In genomic region chr12:79566452-79566851, GRCh38 we compare ENCODE assay signal across 11 cellular contexts.
DNase-seq lines count a peak whose midpoint lies in the region; ATAC-seq, FAIRE-seq and TF ChIP-seq lines count a peak whose summit lies in the region.
"Had no signal": no experiment of that assay in that cellular context is flagged by ENCODE, and none has a peak within 500 bp of the region (broad histone marks: within the 10 kb centered on the region; RNA-seq: fewer than 3 reads in every experiment).

No MANE protein-coding gene starts in this region.

- H3K4me3 ChIP-seq in astrocyte of the spinal cord (ENCODE audit: low read depth, low read length) (no peak overlapping the region), small intestine (ENCODE audit: low read depth in 1 of 2, low read length in 2 of 2) (no peak overlapping the region)
- H3K4me3 ChIP-seq: GM12878 had no signal

- H3K27me3 Mint-ChIP-seq in activated CD4-positive, alpha-beta memory T cell treated with anti-CD3 and anti-CD28 coated beads, Interleukin-2, amount 10 ng/mL, durations not matched to agents 7 days and 5 days: no peaks in the 10 kb centered on the region
- no peaks in the 10 kb centered on the region for H3K27me3 Mint-ChIP-seq in activated naive CD4-positive, alpha-beta T cell treated with anti-CD3 and anti-CD28 coated beads for 36 hours (ENCODE audit: low read depth)
- no peaks in the 10 kb centered on the region for H3K27me3 Mint-ChIP-seq in activated naive CD4-positive, alpha-beta T cell treated with anti-CD3 and anti-CD28 coated beads, Interleukin-2, amount 10 ng/mL, durations not matched to agents 7 days and 5 days
- H3K27me3 Mint-ChIP-seq: central memory CD8-positive, alpha-beta T cell had no signal

- H3K4me1 ChIP-seq in small intestine (ENCODE audit: control insufficient read depth in 2 of 2, insufficient read depth in 1 of 2, low read depth in 1 of 2, low read length in 1 of 2): no peaks in the 10 kb centered on the region

- ATAC-seq in left colon: peak; percentile 75
- ATAC-seq: GM12878 had no signal

- CTCF ChIA-PET in activated CD4-positive, alpha-beta memory T cell treated with anti-CD3 and anti-CD28 coated beads, Interleukin-2, amount 10 ng/mL, durations not matched to agents 7 days and 5 days (lab: Charles Lee): interaction anchor here (0.6 to 1.6 kb wide), 2 partner anchors 18 to 42 kb away, joined by 3 read pairs; no protein-coding TSS in a partner anchor
- CTCF ChIA-PET in activated naive CD4-positive, alpha-beta T cell treated with anti-CD3 and anti-CD28 coated beads for 36 hours (lab: Charles Lee): interaction anchor here (1.6 kb wide), 1 partner anchor 18 kb away, joined by 6 read pairs; no protein-coding TSS in a partner anchor
- CTCF ChIA-PET in activated naive CD4-positive, alpha-beta T cell treated with anti-CD3 and anti-CD28 coated beads, Interleukin-2, amount 10 ng/mL, durations not matched to agents 7 days and 5 days (lab: Charles Lee): no interaction called here

- WGBS in small intestine, 3 donors: 45 to 52% (median 48%) methylated on average over 3 of the region's 3 CpGs

- H3K9me3 Mint-ChIP-seq in activated CD4-positive, alpha-beta memory T cell treated with anti-CD3 and anti-CD28 coated beads, Interleukin-2, amount 10 ng/mL, durations not matched to agents 7 days and 5 days: peaks cover 10% of the 10 kb centered on the region
- H3K9me3 Mint-ChIP-seq in activated naive CD4-positive, alpha-beta T cell treated with anti-CD3 and anti-CD28 coated beads for 36 hours: peaks cover 7% of the 10 kb centered on the region
- peaks cover 7% of the 10 kb centered on the region for H3K9me3 Mint-ChIP-seq in activated naive CD4-positive, alpha-beta T cell treated with anti-CD3 and anti-CD28 coated beads, Interleukin-2, amount 10 ng/mL, durations not matched to agents 7 days and 5 days
- H3K9me3 Mint-ChIP-seq: central memory CD8-positive, alpha-beta T cell had no signal

- intact Hi-C loops in left colon (cut with DNase I, micrococcal nuclease): no loop called here
- intact Hi-C loops in activated naive CD4-positive, alpha-beta T cell treated with anti-CD3 and anti-CD28 coated beads for 36 hours (cut with micrococcal nuclease): no loop called here

- no peaks in the 10 kb centered on the region for H3K9me3 ChIP-seq in small intestine (ENCODE audit: control insufficient read depth, low read depth)

- FAIRE-seq in small intestine (lab: Jason Lieb, UNC): no peak
- FAIRE-seq: GM12878 had no signal

- no peak for TF ChIP-seq CTCF in astrocyte of the spinal cord (IDR thresholded peaks at IDR 0.05; ENCODE audit: low read depth, low read length)

- H3K36me3 Mint-ChIP-seq in activated CD4-positive, alpha-beta memory T cell treated with anti-CD3 and anti-CD28 coated beads, Interleukin-2, amount 10 ng/mL, durations not matched to agents 7 days and 5 days (ENCODE audit: low read depth): no peaks in the 10 kb centered on the region
- H3K36me3 Mint-ChIP-seq in activated naive CD4-positive, alpha-beta T cell treated with anti-CD3 and anti-CD28 coated beads for 36 hours (ENCODE audit: low read depth): no peaks in the 10 kb centered on the region
- H3K36me3 Mint-ChIP-seq in activated naive CD4-positive, alpha-beta T cell treated with anti-CD3 and anti-CD28 coated beads, Interleukin-2, amount 10 ng/mL, durations not matched to agents 7 days and 5 days: no peaks in the 10 kb centered on the region

- peak overlapping the region; percentile 17 to 38 for H3K27ac ChIP-seq in small intestine (ENCODE audit: low read depth in 1 of 2, low read length in 1 of 2)

- H3K27me3 ChIP-seq in small intestine (ENCODE audit: control insufficient read depth in 2 of 2, insufficient read depth in 2 of 2, low read length in 2 of 2): no peaks in the 10 kb centered on the region

- no peaks in the 10 kb centered on the region for H3K36me3 ChIP-seq in small intestine (ENCODE audit: control insufficient read depth in 2 of 2, insufficient read depth in 2 of 2, low read length in 2 of 2)

- in situ Hi-C loops in astrocyte of the spinal cord (cut with HindIII; ENCODE audit: low sequenced_read_pairs): no loop called here

- POLR2A ChIA-PET in activated CD4-positive, alpha-beta memory T cell treated with anti-CD3 and anti-CD28 coated beads, Interleukin-2, amount 10 ng/mL, durations not matched to agents 7 days and 5 days (lab: Charles Lee): no interaction called here

- no peak overlapping the region for H3K27ac Mint-ChIP-seq in activated CD4-positive, alpha-beta memory T cell treated with anti-CD3 and anti-CD28 coated beads, Interleukin-2, amount 10 ng/mL, durations not matched to agents 7 days and 5 days
- no peak overlapping the region for H3K27ac Mint-ChIP-seq in activated naive CD4-positive, alpha-beta T cell treated with anti-CD3 and anti-CD28 coated beads for 36 hours
- no peak overlapping the region for H3K27ac Mint-ChIP-seq in activated naive CD4-positive, alpha-beta T cell treated with anti-CD3 and anti-CD28 coated beads, Interleukin-2, amount 10 ng/mL, durations not matched to agents 7 days and 5 days

- H3K4me1 Mint-ChIP-seq in activated CD4-positive, alpha-beta memory T cell treated with anti-CD3 and anti-CD28 coated beads, Interleukin-2, amount 10 ng/mL, durations not matched to agents 7 days and 5 days: no peaks in the 10 kb centered on the region
- no peaks in the 10 kb centered on the region for H3K4me1 Mint-ChIP-seq in activated naive CD4-positive, alpha-beta T cell treated with anti-CD3 and anti-CD28 coated beads for 36 hours (ENCODE audit: low read depth)
- H3K4me1 Mint-ChIP-seq in activated naive CD4-positive, alpha-beta T cell treated with anti-CD3 and anti-CD28 coated beads, Interleukin-2, amount 10 ng/mL, durations not matched to agents 7 days and 5 days: no peaks in the 10 kb centered on the region
- H3K4me1 Mint-ChIP-seq: central memory CD8-positive, alpha-beta T cell had no signal

- peak; percentile 66 for DNase-seq in HuH-7.5 (ENCODE audit: low spot score)
- DNase-seq in astrocyte of the spinal cord (ENCODE audit: low read depth, low spot score): peak; percentile 13
- DNase-seq in left colon: no peak
- peak; percentile 50 for DNase-seq in small intestine
- no peak for DNase-seq in activated CD4-positive, alpha-beta memory T cell treated with anti-CD3 and anti-CD28 coated beads, Interleukin-2, amount 10 ng/mL, durations not matched to agents 7 days and 5 days
- no peak for DNase-seq in central memory CD4-positive, alpha-beta T cell
- DNase-seq in activated naive CD4-positive, alpha-beta T cell treated with anti-CD3 and anti-CD28 coated beads for 36 hours: no peak
- no peak for DNase-seq in activated naive CD4-positive, alpha-beta T cell treated with anti-CD3 and anti-CD28 coated beads, Interleukin-2, amount 10 ng/mL, durations not matched to agents 7 days and 5 days
- DNase-seq: activated T-cell treated with anti-CD3 and anti-CD28 coated beads, Interleukin-2, amount 50 U/mL, for 1 hour had no signal

- no peak overlapping the region for H3K4me3 Mint-ChIP-seq in activated CD4-positive, alpha-beta memory T cell treated with anti-CD3 and anti-CD28 coated beads, Interleukin-2, amount 10 ng/mL, durations not matched to agents 7 days and 5 days
- H3K4me3 Mint-ChIP-seq in activated naive CD4-positive, alpha-beta T cell treated with anti-CD3 and anti-CD28 coated beads for 36 hours: no peak overlapping the region
- no peak overlapping the region for H3K4me3 Mint-ChIP-seq in activated naive CD4-positive, alpha-beta T cell treated with anti-CD3 and anti-CD28 coated beads, Interleukin-2, amount 10 ng/mL, durations not matched to agents 7 days and 5 days
- H3K4me3 Mint-ChIP-seq: central memory CD8-positive, alpha-beta T cell had no signal

Comparison
In these comparisons a context has a peak if more than half of its experiments do, and no peak if none do; other contexts are left out.
1. DNase-seq: peak in HuH-7.5 (single experiment), astrocyte of the spinal cord (single experiment) and small intestine (single experiment); none in left colon (0 of 2), activated CD4-positive, alpha-beta memory T cell treated with anti-CD3 and anti-CD28 coated beads, Interleukin-2, amount 10 ng/mL, durations not matched to agents 7 days and 5 days (single experiment), central memory CD4-positive, alpha-beta T cell (single experiment), activated naive CD4-positive, alpha-beta T cell treated with anti-CD3 and anti-CD28 coated beads for 36 hours (single experiment) and activated naive CD4-positive, alpha-beta T cell treated with anti-CD3 and anti-CD28 coated beads, Interleukin-2, amount 10 ng/mL, durations not matched to agents 7 days and 5 days (single experiment).